1 cellular context compared by ENCODE assay signal in genomic region chr10:61391281-61391680, GRCh38.
TF ChIP-seq lines count a peak whose summit lies in the region.

No MANE protein-coding gene starts in this region.

TF ChIP-seq in GM23338, 12 proteins besides CTCF, POLR2A, EP300 and RAD21 (continued from another document):
- TF ChIP-seq ZNF462 (CRISPR knock-in tag; IDR thresholded peaks at IDR 0.05) (no peak), JUNB (IDR thresholded peaks at IDR 0.05; ENCODE audit: unreplicated experiment) (no peak)
